8 cellular contexts compared by ENCODE assay signal in the genomic region with DNA sequence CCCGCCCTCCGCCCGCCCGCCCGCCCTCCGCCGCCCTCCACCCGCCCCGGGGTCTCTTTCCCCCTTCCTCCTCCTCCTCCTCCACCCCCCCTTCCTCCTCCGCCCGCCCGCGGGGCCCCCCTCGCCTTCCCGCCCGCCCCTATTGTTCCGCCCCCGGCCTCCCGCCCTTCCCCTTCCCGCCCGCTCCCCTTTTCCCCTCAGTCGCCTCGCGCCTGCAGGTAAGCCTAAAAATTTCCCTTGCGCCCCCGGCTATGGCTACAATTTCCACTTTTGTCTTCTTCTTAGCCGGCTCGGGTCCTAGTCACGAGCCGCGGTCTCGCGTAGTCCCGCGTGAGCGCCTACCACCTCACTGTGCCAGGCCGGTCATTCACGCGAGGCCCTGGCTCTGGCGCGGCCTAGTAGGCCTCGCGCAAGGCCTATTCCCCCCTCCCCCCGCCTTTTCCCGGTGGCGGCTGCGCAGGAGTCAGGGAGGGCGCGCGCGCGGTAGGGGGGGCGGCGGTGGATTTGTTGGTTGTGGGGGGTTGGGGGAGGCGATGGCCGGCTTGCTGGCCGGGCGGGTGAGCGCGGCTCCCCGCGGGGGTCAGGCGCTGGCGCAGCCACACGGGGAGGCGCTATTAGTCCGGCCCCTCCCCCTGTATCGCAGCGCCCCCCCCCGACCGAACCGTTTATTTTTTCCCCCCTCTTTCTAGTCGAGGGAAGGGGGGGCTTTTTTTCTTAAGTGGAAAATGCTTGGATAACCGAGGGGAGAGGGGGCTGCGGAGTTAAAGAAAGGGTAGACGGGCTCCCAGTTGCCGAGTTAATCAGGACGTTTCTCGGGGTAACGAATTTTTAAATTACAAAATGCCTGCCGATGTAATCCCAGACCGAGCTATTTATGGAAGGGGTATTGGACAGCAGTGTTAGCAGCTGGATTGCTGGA.
DNase-seq lines count a peak whose midpoint lies in the region; ATAC-seq lines count a peak whose summit lies in the region.

No MANE protein-coding gene starts in this region.

- H3K9me3 Mint-ChIP-seq in memory B cell: no peaks in the 10 kb centered on the region

- peaks cover 9% of the 10 kb centered on the region for H3K4me1 ChIP-seq in effector memory CD4-positive, alpha-beta T cell (ENCODE audit: control insufficient read depth, insufficient read depth, low read length, poor library complexity, severe bottlenecking)

- ATAC-seq in HG03139 (IDR thresholded peaks at IDR 0.05; ENCODE audit: unreplicated experiment) (peak; percentile 21), memory B cell (ENCODE audit: low read depth) (peak; percentile 39), GM18858 (IDR thresholded peaks at IDR 0.05; ENCODE audit: unreplicated experiment) (no peak)

- H3K4me1 Mint-ChIP-seq in memory B cell: peaks cover 22% of the 10 kb centered on the region

- peak overlapping the region; percentile 89 for H3K27ac ChIP-seq in effector memory CD4-positive, alpha-beta T cell (ENCODE audit: insufficient read depth, low read length, poor library complexity, severe bottlenecking)

- peaks cover 39% of the 10 kb centered on the region for H3K36me3 ChIP-seq in effector memory CD4-positive, alpha-beta T cell (ENCODE audit: control insufficient read depth, insufficient read depth, low read length)

- peak overlapping the region; percentile 94 for H3K27ac Mint-ChIP-seq in memory B cell

- H3K4me3 ChIP-seq in effector memory CD4-positive, alpha-beta T cell (ENCODE audit: insufficient read depth, low read depth, low read length, poor library complexity, severe bottlenecking): peak overlapping the region; percentile 74

- H3K27me3 ChIP-seq in effector memory CD4-positive, alpha-beta T cell (replicated peaks; ENCODE audit: control insufficient read depth, insufficient read depth, low read length, poor library complexity, severe bottlenecking): no peaks in the 10 kb centered on the region

- H3K27me3 Mint-ChIP-seq in memory B cell: no peaks in the 10 kb centered on the region

- peak overlapping the region; percentile 92 for H3K4me3 Mint-ChIP-seq in memory B cell

- no peaks in the 10 kb centered on the region for H3K9me3 ChIP-seq in effector memory CD4-positive, alpha-beta T cell (ENCODE audit: control insufficient read depth, low read length)

- H3K36me3 Mint-ChIP-seq in memory B cell: peaks cover 18% of the 10 kb centered on the region

- DNase-seq in ELF-1 (ENCODE audit: low read depth, low spot score): peak; percentile 81
- peak; percentile 85 for DNase-seq in NCI-H748 (lab: John Stamatoyannopoulos, UW; ENCODE audit: unreplicated experiment)
- peak; percentile 48 to 56 (median 53) for DNase-seq in activated CD8-positive, alpha-beta memory T cell treated with anti-CD3 and anti-CD28 coated beads for 48 hours (ENCODE audit: low read depth in 2 of 3, low spot score in 2 of 3)
- DNase-seq in effector memory CD4-positive, alpha-beta T cell: peak; percentile 63 to 71 (median 70)
- peak; percentile 82 for DNase-seq in memory B cell (ENCODE audit: low spot score in 2 of 2)
- DNase-seq in stimulated activated CD4-positive, alpha-beta T cell treated with anti-CD3 and anti-CD28 coated beads, TNF-alpha, amount 100 ng/mL, for 4 hours (ENCODE audit: low read depth in 3 of 3): peak; percentile 62 to 67 (median 65)
